17 cellular contexts compared by ENCODE assay signal in the genomic region with DNA sequence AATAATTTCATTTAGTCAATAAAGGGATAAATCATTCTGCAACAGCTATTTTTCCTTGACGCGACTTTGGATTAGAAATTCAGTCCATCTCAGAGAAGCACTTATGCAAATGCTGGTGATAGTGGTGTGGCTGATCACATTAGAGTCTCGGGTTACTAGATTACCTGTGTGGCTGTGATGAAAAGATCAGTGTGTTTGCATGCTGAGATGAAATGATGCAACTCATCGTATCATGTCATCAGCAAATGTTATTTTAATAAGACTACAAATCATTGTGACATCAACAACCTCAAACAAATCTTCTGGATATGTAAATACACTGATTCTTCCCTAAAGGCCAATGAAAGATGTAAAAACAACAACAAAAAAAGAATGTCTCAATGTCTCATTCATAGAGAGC.
DNase-seq lines count a peak whose midpoint lies in the region; ATAC-seq, FAIRE-seq and TF ChIP-seq lines count a peak whose summit lies in the region.
"Had no signal": no experiment of that assay in that cellular context is flagged by ENCODE, and none has a peak within 500 bp of the region (broad histone marks: within the 10 kb centered on the region; RNA-seq: fewer than 3 reads in every experiment).

No MANE protein-coding gene starts in this region.

- TF ChIP-seq CTCF in D721Med (IDR thresholded peaks at IDR 0.05; ENCODE audit: insufficient read depth, missing control alignments) (no peak), WERI-Rb-1 (IDR thresholded peaks at IDR 0.05; ENCODE audit: low read depth, low read length) (no peak), GM10248 (IDR thresholded peaks at IDR 0.05; ENCODE audit: control extremely low read depth, extremely low read depth, low read depth, missing control alignments) (no peak)

- POLR2A ChIA-PET in GM10248 (lab: Yijun Ruan, JAX) = no interaction called here

- ATAC-seq in GM18909 (IDR thresholded peaks at IDR 0.05; ENCODE audit: poor library complexity, unreplicated experiment) (no peak), HG03439 (IDR thresholded peaks at IDR 0.05; ENCODE audit: unreplicated experiment) (no peak)
- ATAC-seq: activated T-helper 17 cell treated with anti-CD3 and anti-CD28 coated beads, Interleukin-2, amount 50 U/mL, for 72 hours had no signal

- H3K27me3 ChIP-seq in HUES48 (ENCODE audit: control insufficient read depth, insufficient read depth, low read length) (no peaks in the 10 kb centered on the region), WERI-Rb-1 (ENCODE audit: insufficient read depth, low read depth, severe bottlenecking) (no peaks in the 10 kb centered on the region)

- no peak for DNase-seq in D721Med (ENCODE audit: insufficient read length, low spot score)
- peak; percentile 66 for DNase-seq in NCI-H345 (lab: John Stamatoyannopoulos, UW)
- DNase-seq in WERI-Rb-1 = peak; percentile 15
- no peak for DNase-seq in activated CD4-positive, alpha-beta T cell treated with anti-CD3 and anti-CD28 coated beads, Interleukin-2, amount 50 U/mL, for 4 hours
- DNase-seq in GM10248 (ENCODE audit: extremely low spot score) = no peak
- DNase-seq: activated CD4-positive, CD25-positive, alpha-beta regulatory T cell; foreskin melanocyte; MM.1S; NCI-H2029 treated with DMSO at 0.1 percent for 48 hours; stimulated activated CD4-positive, alpha-beta T cell treated with anti-CD3 and anti-CD28 coated beads, Interleukin-4, amount 100 ng/mL, for 4 hours; T-helper 2 cell had no signal

- H3K36me3 ChIP-seq in HUES48 (ENCODE audit: control insufficient read depth, insufficient read depth, low read length) = no peaks in the 10 kb centered on the region
- H3K36me3 ChIP-seq in WERI-Rb-1 = no peaks in the 10 kb centered on the region

- peak overlapping the region; percentile 15; the same call in 1 of the 2 replicates for H3K9ac ChIP-seq in HUES48 (ENCODE audit: low read depth, low read length)

- H3K9me3 ChIP-seq in HUES48 (ENCODE audit: control insufficient read depth, insufficient read depth, low read length) = no peaks in the 10 kb centered on the region
- no peaks in the 10 kb centered on the region for H3K9me3 ChIP-seq in WERI-Rb-1 (ENCODE audit: severe bottlenecking)

- H3K4me1 ChIP-seq in HUES48 (ENCODE audit: control insufficient read depth, insufficient read depth, low read length) = peaks cover 17% of the 10 kb centered on the region

- H3K4me3 ChIP-seq in HUES48 (ENCODE audit: low read depth, low read length) = no peak overlapping the region
- H3K4me3 ChIP-seq in WERI-Rb-1 (ENCODE audit: low read depth, low read length) = no peak overlapping the region
- H3K4me3 ChIP-seq: skin epidermis had no signal

- CTCF ChIA-PET in GM10248 (lab: Yijun Ruan, JAX) = interaction anchor here (1.4 to 1.7 kb wide), 2 partner anchors 11 to 417 kb away, joined by 3 read pairs; no protein-coding TSS in a partner anchor

- H3K27ac ChIP-seq in HUES48 (ENCODE audit: low read depth, low read length) (no peak overlapping the region), WERI-Rb-1 (no peak overlapping the region)
- H3K27ac ChIP-seq: skin epidermis had no signal

- FAIRE-seq in D721Med (lab: Jason Lieb, UNC) = peak; percentile 60
- FAIRE-seq: GM12892 had no signal

Comparison
In these comparisons a context has a peak if more than half of its experiments do, and no peak if none do; other contexts are left out.
1. DNase-seq: peak in NCI-H345 (single experiment) and WERI-Rb-1 (single experiment); none in D721Med (single experiment), activated CD4-positive, alpha-beta T cell treated with anti-CD3 and anti-CD28 coated beads, Interleukin-2, amount 50 U/mL, for 4 hours (0 of 2) and GM10248 (single experiment).